ENCODE assay signal across 14 cellular contexts in the genomic region with DNA sequence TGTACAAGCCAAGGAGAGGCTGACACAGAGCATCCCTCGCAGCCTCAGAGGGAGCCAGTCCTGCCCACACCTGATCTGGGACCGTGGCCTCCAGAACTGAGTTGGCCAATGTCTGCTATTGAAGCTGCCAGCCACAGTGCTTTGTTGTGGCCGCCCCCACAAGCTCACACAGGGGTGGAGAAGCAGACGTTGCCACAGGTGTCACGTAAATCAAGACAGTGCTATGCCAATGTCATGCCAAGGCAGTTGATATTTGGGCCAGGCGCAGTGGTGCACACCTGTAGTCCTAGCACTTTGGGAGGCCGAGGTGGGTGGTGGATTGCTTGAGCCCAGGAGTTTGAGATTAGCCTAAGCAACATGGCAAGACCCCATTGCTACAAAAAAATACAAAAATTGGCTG. TPM values are rescaled to one million over a fixed set of nuclear protein-coding genes. Genes with fewer than 3 reads are reported as not detected.
DNase-seq lines count a peak whose midpoint lies in the region; ATAC-seq and TF ChIP-seq lines count a peak whose summit lies in the region.
"Had no signal": no experiment of that assay in that cellular context is flagged by ENCODE, and none has a peak within 500 bp of the region (broad histone marks: within the 10 kb centered on the region; RNA-seq: fewer than 3 reads in every experiment).

No MANE protein-coding gene starts in this region.

- peaks cover 14% of the 10 kb centered on the region for H3K79me2 ChIP-seq in Loucy (ENCODE audit: insufficient read depth, low read length)

- H3K4me1 Mint-ChIP-seq in CD4-positive, alpha-beta memory T cell = peaks cover 48 to 73% (median 61%) of the 10 kb centered on the region in 4 donors
- H3K4me1 Mint-ChIP-seq in activated T-cell treated with anti-CD3 and anti-CD28 coated beads, Interleukin-2, amount 50 U/mL, for 24 hours (ENCODE audit: low read depth) = peaks cover 62% of the 10 kb centered on the region

- peaks cover 53% of the 10 kb centered on the region for H3K4me1 ChIP-seq in CD4-positive, alpha-beta memory T cell (ENCODE audit: insufficient read depth, low read length)
- H3K4me1 ChIP-seq in Loucy (ENCODE audit: insufficient read depth, low read length, poor library complexity, severe bottlenecking) (peaks cover 70% of the 10 kb centered on the region), body of pancreas (peaks cover 21% of the 10 kb centered on the region)

- TF ChIP-seq POLR2A in body of pancreas (IDR thresholded peaks at IDR 0.05) = no peak

- peaks cover 47% of the 10 kb centered on the region for H3F3A ChIP-seq in Loucy (ENCODE audit: low read depth)

- WGBS in body of pancreas, 2 donors = 87 to 88% methylated on average over 7 of the region's 7 CpGs

- H3K27ac Mint-ChIP-seq in CD4-positive, alpha-beta memory T cell = peak overlapping the region in 6 of 7 donors; percentile 22 to 89 (median 78)
- H3K27ac Mint-ChIP-seq in activated T-cell treated with anti-CD3 and anti-CD28 coated beads, Interleukin-2, amount 50 U/mL, for 24 hours = no peak overlapping the region

- no peak overlapping the region for H3K27ac ChIP-seq in CD4-positive, alpha-beta memory T cell (ENCODE audit: low read depth, low read length)
- no peak overlapping the region for H3K27ac ChIP-seq in body of pancreas
- H3K27ac ChIP-seq: C4-2B had no signal

- peak overlapping the region in 7 of 8 donors; percentile 14 to 92 (median 59) for H3K4me3 Mint-ChIP-seq in CD4-positive, alpha-beta memory T cell
- no peak overlapping the region for H3K4me3 Mint-ChIP-seq in activated T-cell treated with anti-CD3 and anti-CD28 coated beads, Interleukin-2, amount 50 U/mL, for 24 hours

- no peaks in the 10 kb centered on the region for H4K20me1 ChIP-seq in Loucy (ENCODE audit: insufficient read depth, low read length, poor library complexity, severe bottlenecking)

- ATAC-seq in left lobe of liver (no peak), HG03439 (IDR thresholded peaks at IDR 0.05; ENCODE audit: unreplicated experiment) (no peak), GM19035 (IDR thresholded peaks at IDR 0.05; ENCODE audit: unreplicated experiment) (no peak), body of pancreas (no peak)

- CTCF ChIA-PET in CD4-positive, alpha-beta memory T cell (lab: Charles Lee; ENCODE audit: partially characterized antibody) = interaction anchor here (1.0 to 1.4 kb wide), 3 partner anchors 11 to 57 kb away, joined by 3 to 5 read pairs (median 4); no protein-coding TSS in a partner anchor

- no peaks in the 10 kb centered on the region for H3K36me3 ChIP-seq in CD4-positive, alpha-beta memory T cell (ENCODE audit: insufficient read depth, low read length)
- H3K36me3 ChIP-seq in Loucy (ENCODE audit: insufficient read depth, low read length) = peaks cover under 1% of the 10 kb centered on the region
- H3K36me3 ChIP-seq in body of pancreas (replicated peaks in 1 of 2; ENCODE audit: insufficient read depth in 1 of 2, low read depth in 2 of 2) = no peaks in the 10 kb centered on the region

- POLR2A ChIA-PET in CD4-positive, alpha-beta memory T cell (lab: Charles Lee; ENCODE audit: partially characterized antibody) = interaction anchor here (1.0 to 4.2 kb wide), 9 partner anchors 10 to 488 kb away, joined by 3 to 31 read pairs (median 8); partner anchors contain the start of genes CLPTM1L and TERT

- H3K27me3 Mint-ChIP-seq in CD4-positive, alpha-beta memory T cell = no peaks in the 10 kb centered on the region
- no peaks in the 10 kb centered on the region for H3K27me3 Mint-ChIP-seq in activated T-cell treated with anti-CD3 and anti-CD28 coated beads, Interleukin-2, amount 50 U/mL, for 24 hours

- TF ChIP-seq CTCF in Loucy (conservative IDR thresholded peaks at IDR 0.05; ENCODE audit: low read length) = no peak
- no peak for TF ChIP-seq CTCF in body of pancreas (IDR thresholded peaks at IDR 0.05)

- peaks cover 0 to 6% of the 10 kb centered on the region in 2 donors for H3K9me3 ChIP-seq in CD4-positive, alpha-beta memory T cell (ENCODE audit: control insufficient read depth in 1 of 2, low read length in 2 of 2)
- H3K9me3 ChIP-seq in Loucy (ENCODE audit: insufficient read depth, low read depth, low read length) (peaks cover 16% of the 10 kb centered on the region), body of pancreas (no peaks in the 10 kb centered on the region)

- peaks cover 0 to 12% of the 10 kb centered on the region in 2 donors for H3K36me3 Mint-ChIP-seq in CD4-positive, alpha-beta memory T cell
- H3K36me3 Mint-ChIP-seq in activated T-cell treated with anti-CD3 and anti-CD28 coated beads, Interleukin-2, amount 50 U/mL, for 24 hours (ENCODE audit: low read depth) = peaks cover 8% of the 10 kb centered on the region

- H2AFZ ChIP-seq in Loucy (ENCODE audit: low read length) = no peak overlapping the region

- no peaks in the 10 kb centered on the region for H3K27me3 ChIP-seq in CD4-positive, alpha-beta memory T cell (ENCODE audit: insufficient read depth, low read length)
- no peaks in the 10 kb centered on the region for H3K27me3 ChIP-seq in Loucy (ENCODE audit: insufficient read depth, low read length, poor library complexity, severe bottlenecking)
- H3K27me3 ChIP-seq in body of pancreas = no peaks in the 10 kb centered on the region

- peak overlapping the region; percentile 62 for H3K4me2 ChIP-seq in Loucy (ENCODE audit: low read depth, low read length, poor library complexity, severe bottlenecking)

- no peaks in the 10 kb centered on the region for H3K9me2 ChIP-seq in Loucy (replicated peaks; ENCODE audit: low read depth, low read length)

- H3K9me3 Mint-ChIP-seq in CD4-positive, alpha-beta memory T cell = peaks cover 0 to 14% (median 3%) of the 10 kb centered on the region in 8 donors
- peaks cover 9% of the 10 kb centered on the region for H3K9me3 Mint-ChIP-seq in activated T-cell treated with anti-CD3 and anti-CD28 coated beads, Interleukin-2, amount 50 U/mL, for 24 hours

- DNase-seq in CD4-positive, alpha-beta memory T cell = peak; percentile 57 to 69 (median 64)
- peak; percentile 38 for DNase-seq in activated T-cell treated with anti-CD3 and anti-CD28 coated beads, Interleukin-2, amount 50 U/mL, for 24 hours
- DNase-seq in left lobe of liver (ENCODE audit: low spot score) (peak; percentile 21), NCI-H446 treated with DMSO at 0.1 percent for 48 hours (lab: John Stamatoyannopoulos, UW) (no peak), body of pancreas (no peak)
- DNase-seq: HCEC 1CT, kidney glomerular epithelial cell, retina, SW 1271 had no signal

- no peak overlapping the region for H3K4me3 ChIP-seq in CD4-positive, alpha-beta memory T cell (ENCODE audit: low read length in 2 of 2)
- H3K4me3 ChIP-seq in Loucy (ENCODE audit: low read length, poor library complexity, severe bottlenecking) (peak overlapping the region; percentile 50), body of pancreas (no peak overlapping the region)

- intact Hi-C loops in CD4-positive, alpha-beta memory T cell (cut with micrococcal nuclease) = no loop called here
- intact Hi-C loops in body of pancreas (cut with DNase I) = no loop called here

- H3K9ac ChIP-seq in Loucy (ENCODE audit: low read depth, low read length, poor library complexity, severe bottlenecking) = peak overlapping the region; percentile 63

RNA-seq across cellular contexts. Expression of gene TERT, which starts 17.3 kb away (rescaled TPM):
- total RNA-seq in CD4-positive, alpha-beta memory T cell = not detected
- under 1 TPM; 0.12 to 0.13 TPM for polyA plus RNA-seq in CD4-positive, alpha-beta memory T cell
- 0.10 TPM for total RNA-seq in left lobe of liver
- total RNA-seq in body of pancreas = not detected
- total RNA-seq: glomerular endothelial cell had no signal

RNA-seq across cellular contexts. Expression of gene CLPTM1L, which starts 32.7 kb away (rescaled TPM):
- total RNA-seq in CD4-positive, alpha-beta memory T cell = 10 to 100 TPM; 86.0 to 87.4 TPM
- 10 to 100 TPM; 34.1 to 59.2 TPM for polyA plus RNA-seq in CD4-positive, alpha-beta memory T cell
- 147 TPM for total RNA-seq in left lobe of liver
- 100 to 1,000 TPM in 1 of 2 donors, 10 to 100 TPM in 1; 91.3 to 109 TPM for total RNA-seq in body of pancreas

Comparison
In these comparisons a context has a peak if more than half of its experiments do, and no peak if none do; other contexts are left out.
1. DNase-seq: peak in CD4-positive, alpha-beta memory T cell (5 of 5), activated T-cell treated with anti-CD3 and anti-CD28 coated beads, Interleukin-2, amount 50 U/mL, for 24 hours (single experiment) and left lobe of liver (single experiment); none in NCI-H446 treated with DMSO at 0.1 percent for 48 hours (single experiment) and body of pancreas (0 of 4).